Comparison of ENCODE assay signal across 30 cellular contexts in the genomic region with DNA sequence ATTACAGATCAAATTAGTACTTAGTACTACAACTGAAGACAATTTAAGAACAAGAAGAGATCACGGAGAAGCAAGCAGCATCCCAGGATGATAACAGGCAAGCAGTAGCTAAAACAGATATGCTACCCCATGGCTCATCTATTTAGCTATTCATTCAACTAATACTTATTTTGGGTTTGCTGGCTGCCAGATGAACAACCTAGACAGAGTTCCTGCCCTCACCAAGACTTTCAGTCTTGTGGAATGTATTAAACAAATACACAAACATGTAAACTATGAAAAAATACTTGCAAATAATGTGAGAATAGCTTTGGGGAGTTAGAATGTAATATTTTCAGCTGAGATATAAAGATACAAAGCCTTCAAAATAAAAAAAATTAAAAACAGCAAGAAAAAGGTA. TPM values are rescaled to one million over a fixed set of nuclear protein-coding genes. Genes with fewer than 3 reads are reported as not detected.
"Had no signal": no experiment of that assay in that cellular context is flagged by ENCODE, and none has a peak within 500 bp of the region (broad histone marks: within the 10 kb centered on the region; RNA-seq: fewer than 3 reads in every experiment).

No MANE protein-coding gene starts in this region.

- H3K27me3 ChIP-seq: brain microvascular endothelial cell, foreskin keratinocyte had no signal

- H3K4me3 Mint-ChIP-seq: activated B cell treated with CpG ODN at 0.5 μM for 24 hours; activated CD4-positive, alpha-beta memory T cell treated with anti-CD3 and anti-CD28 coated beads for 36 hours; activated CD4-positive, alpha-beta T cell treated with anti-CD3 and anti-CD28 coated beads, Interleukin-2, amount 10 ng/mL, durations not matched to agents 24 days and 14 days; activated naive CD8-positive, alpha-beta T cell; activated T-cell treated with anti-CD3 and anti-CD28 coated beads, Interleukin-2, amount 50 U/mL, for 24 hours; activated T-cell treated with anti-CD3 and anti-CD28 coated beads, Interleukin-2, amount 50 U/mL, for 72 hours; central memory CD8-positive, alpha-beta T cell; endodermal cell; T-cell; T-helper 1 cell treated with Interleukin-12 subunit alpha and Interleukin-12 subunit beta and Interleukin-4 antibody, amounts not matched to agents 30 μg/mL and 1 μg/mL, for 36 hours; T-helper 2 cell treated with Interferon-gamma antibody and Interleukin-4, amounts not matched to agents 5 μg/mL and 100 μg/mL, for 36 hours had no signal

- H3K4me3 ChIP-seq: gastrocnemius medialis, heart left ventricle had no signal

- H3K4me1 ChIP-seq: foreskin keratinocyte had no signal

- H3K27ac Mint-ChIP-seq: activated B cell treated with CpG ODN at 0.5 μM for 24 hours; activated CD4-positive, alpha-beta memory T cell treated with anti-CD3 and anti-CD28 coated beads for 36 hours; activated CD4-positive, alpha-beta T cell treated with anti-CD3 and anti-CD28 coated beads, Interleukin-2, amount 10 ng/mL, durations not matched to agents 24 days and 14 days; activated naive CD8-positive, alpha-beta T cell; activated T-cell treated with anti-CD3 and anti-CD28 coated beads, Interleukin-2, amount 50 U/mL, for 24 hours; activated T-cell treated with anti-CD3 and anti-CD28 coated beads, Interleukin-2, amount 50 U/mL, for 72 hours; endodermal cell; T-cell; T-helper 1 cell treated with Interleukin-12 subunit alpha and Interleukin-12 subunit beta and Interleukin-4 antibody, amounts not matched to agents 30 μg/mL and 1 μg/mL, for 36 hours; T-helper 2 cell treated with Interferon-gamma antibody and Interleukin-4, amounts not matched to agents 5 μg/mL and 100 μg/mL, for 36 hours had no signal

- DNase-seq: activated B cell treated with CpG ODN at 0.5 μM for 24 hours; activated CD4-positive, alpha-beta memory T cell treated with anti-CD3 and anti-CD28 coated beads for 36 hours; activated CD4-positive, alpha-beta T cell treated with anti-CD3 and anti-CD28 coated beads, Interleukin-2, amount 10 ng/mL, durations not matched to agents 24 days and 14 days; activated CD8-positive, alpha-beta memory T cell treated with anti-CD3 and anti-CD28 coated beads, Interleukin-2, amount 50 U/mL, for 48 hours; activated effector memory CD4-positive, alpha-beta T cell treated with Interleukin-2 at 50 U/mL for 16 hours; activated gamma-delta T cell treated with Interleukin-2 at 50 U/mL for 16 hours; activated naive CD4-positive, alpha-beta T cell treated with anti-CD3 and anti-CD28 coated beads, Interleukin-2, amount 50 U/mL, for 16 hours; activated naive CD4-positive, alpha-beta T cell treated with Interleukin-2 at 50 U/mL for 16 hours; activated T-cell treated with anti-CD3 and anti-CD28 coated beads for 4 hours; activated T-cell treated with anti-CD3 and anti-CD28 coated beads, Interleukin-2, amount 50 U/mL, for 24 hours; activated T-cell treated with anti-CD3 and anti-CD28 coated beads, Interleukin-2, amount 50 U/mL, for 72 hours; amniotic stem cell; anterior cingulate cortex; brain microvascular endothelial cell; effector memory CD4-positive, alpha-beta T cell; endodermal cell; foreskin keratinocyte; gastrocnemius medialis; glutamatergic neuron; heart left ventricle; SW 1271; T-cell; T1000; WERI-Rb-1 had no signal

- H3K27me3 Mint-ChIP-seq: activated naive CD8-positive, alpha-beta T cell; central memory CD8-positive, alpha-beta T cell; T-cell had no signal

- H3K9me3 ChIP-seq: gastrocnemius medialis, heart left ventricle had no signal

- H3K9me3 Mint-ChIP-seq: activated B cell treated with CpG ODN at 0.5 μM for 24 hours; activated CD4-positive, alpha-beta memory T cell treated with anti-CD3 and anti-CD28 coated beads for 36 hours; activated CD4-positive, alpha-beta T cell treated with anti-CD3 and anti-CD28 coated beads, Interleukin-2, amount 10 ng/mL, durations not matched to agents 24 days and 14 days; activated T-cell treated with anti-CD3 and anti-CD28 coated beads, Interleukin-2, amount 50 U/mL, for 24 hours; activated T-cell treated with anti-CD3 and anti-CD28 coated beads, Interleukin-2, amount 50 U/mL, for 72 hours; central memory CD8-positive, alpha-beta T cell; endodermal cell; T-cell; T-helper 1 cell treated with Interleukin-12 subunit alpha and Interleukin-12 subunit beta and Interleukin-4 antibody, amounts not matched to agents 30 μg/mL and 1 μg/mL, for 36 hours; T-helper 2 cell treated with Interferon-gamma antibody and Interleukin-4, amounts not matched to agents 5 μg/mL and 100 μg/mL, for 36 hours had no signal

- H3K27ac ChIP-seq: brain microvascular endothelial cell, foreskin keratinocyte, gastrocnemius medialis, WERI-Rb-1 had no signal

- ATAC-seq: activated CD4-positive, CD25-positive, alpha-beta regulatory T cell treated with anti-CD3 and anti-CD28 coated beads, Interleukin-2, amount 50 U/mL, for 24 hours; activated T-cell treated with anti-CD3 and anti-CD28 coated beads, Interleukin-2, amount 50 U/mL, for 72 hours; esophagus mucosa; foreskin keratinocyte; gastrocnemius medialis; heart left ventricle; T-cell had no signal

- H3K36me3 ChIP-seq: gastrocnemius medialis, WERI-Rb-1 had no signal

RNA-seq across cellular contexts. Expression of gene CORIN, which starts 2.4 kb away (rescaled TPM):
- total RNA-seq: activated B cell treated with CpG ODN at 0.5 μM for 24 hours had no signal
